Comparison of ENCODE assay signal across 14 cellular contexts in the genomic region with DNA sequence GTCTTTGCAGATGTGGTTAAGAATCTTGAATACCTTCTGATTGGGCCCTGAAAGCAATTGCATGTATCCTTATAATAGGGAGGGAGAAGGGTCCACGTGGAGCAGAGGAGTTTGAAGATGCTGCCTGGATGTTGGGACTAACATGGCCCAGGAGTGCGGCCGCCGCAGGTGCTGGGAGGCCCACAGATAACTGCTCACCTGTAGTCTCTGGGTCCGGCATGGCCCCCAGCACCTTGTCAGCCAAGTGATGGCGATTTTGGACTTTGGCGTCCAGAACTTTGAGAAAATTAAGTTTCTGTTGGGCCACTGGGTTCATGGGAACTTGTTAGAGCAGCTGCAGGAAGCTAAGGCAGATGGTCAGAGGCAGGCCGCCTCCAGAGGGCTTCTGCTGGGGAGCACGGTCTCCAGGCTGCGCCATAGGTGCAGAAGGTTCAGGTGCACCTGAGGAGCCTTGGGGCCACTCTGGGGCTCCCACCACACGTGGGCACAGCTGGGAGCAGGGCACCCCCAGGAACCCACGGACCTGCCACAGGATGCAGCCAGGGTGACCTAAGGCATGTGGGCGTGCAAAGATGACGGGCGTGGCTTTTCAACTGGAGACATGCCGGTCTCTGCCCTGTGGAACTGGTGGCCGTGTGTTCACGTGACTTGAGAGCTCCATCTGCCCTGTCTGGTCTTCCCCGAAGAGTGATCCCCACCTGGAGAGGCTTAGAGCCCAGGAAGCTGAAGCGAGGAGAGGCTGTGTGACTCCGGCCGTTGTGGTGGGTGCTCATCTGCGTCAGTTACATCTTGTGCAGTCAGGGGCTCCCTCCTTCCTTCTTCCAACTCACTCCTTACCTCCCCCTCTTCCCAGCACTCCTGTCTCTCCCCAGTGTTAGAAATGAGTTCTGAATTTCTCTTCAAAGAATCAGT.
DNase-seq lines count a peak whose midpoint lies in the region; TF ChIP-seq lines count a peak whose summit lies in the region.
"Had no signal": no experiment of that assay in that cellular context is flagged by ENCODE, and none has a peak within 500 bp of the region (broad histone marks: within the 10 kb centered on the region; RNA-seq: fewer than 3 reads in every experiment).

No MANE protein-coding gene starts in this region.

- DNase-seq in islet precursor cell (peak; percentile 34), sigmoid colon (peak; percentile 52), putamen (ENCODE audit: low spot score) (no peak), colonic mucosa (no peak), NCI-H146 treated with DMSO at 0.1 percent for 48 hours (lab: John Stamatoyannopoulos, UW; ENCODE audit: unreplicated experiment) (no peak)
- no peak for DNase-seq in stimulated activated CD4-positive, alpha-beta T cell treated with anti-CD3 and anti-CD28 coated beads, Interleukin-2, amount 100 ng/mL, for 48 hours
- DNase-seq: C1 segment of cervical spinal cord; Calu3; CD4-positive, alpha-beta T cell; DMS 273 treated with DMSO at 0.1 percent for 48 hours; GM23248 had no signal

- 86 to 90% methylated on average over 23 of the region's 23 CpGs for whole genome bisulfite sequencing in sigmoid colon, 2 donors

- TF ChIP-seq CTCF in sigmoid colon (IDR thresholded peaks at IDR 0.05): no peak
- no peak for TF ChIP-seq CTCF in colonic mucosa (IDR thresholded peaks at IDR 0.05)

- TF ChIP-seq EP300 in sigmoid colon (IDR thresholded peaks at IDR 0.05): no peak

- H3K36me3 ChIP-seq in sigmoid colon (peaks cover 0 to 15% (median 2%) of the 10 kb centered on the region in 4 donors), colonic mucosa (no peaks in the 10 kb centered on the region)

- H3K9ac ChIP-seq in colonic mucosa (ENCODE audit: low read depth in 2 of 2, low read length in 2 of 2): no peak overlapping the region
- H3K9ac ChIP-seq: GM23248 had no signal

- H3K27ac ChIP-seq in cingulate gyrus (ENCODE audit: low read depth, low read length): peak overlapping the region; percentile 25
- H3K27ac ChIP-seq in sigmoid colon: no peak overlapping the region
- H3K27ac ChIP-seq in colonic mucosa: no peak overlapping the region
- H3K27ac ChIP-seq: GM23248, HL-60 had no signal

- H3K27me3 ChIP-seq in sigmoid colon: no peaks in the 10 kb centered on the region
- no peaks in the 10 kb centered on the region for H3K27me3 ChIP-seq in colonic mucosa

- H3K4me1 ChIP-seq in sigmoid colon: peaks cover 0 to 6% (median 0%) of the 10 kb centered on the region in 4 donors
- H3K4me1 ChIP-seq in colonic mucosa: no peaks in the 10 kb centered on the region

- H3K9me3 ChIP-seq in sigmoid colon (no peaks in the 10 kb centered on the region), colonic mucosa (no peaks in the 10 kb centered on the region)

- no peak overlapping the region for H3K4me3 ChIP-seq in sigmoid colon
- H3K4me3 ChIP-seq in colonic mucosa: no peak overlapping the region
- H3K4me3 ChIP-seq: GM12878, GM23248 had no signal

- intact Hi-C loops in sigmoid colon (cut with DNase I): no loop called here
- intact Hi-C loops in colonic mucosa (cut with DNase I): no loop called here

- TF ChIP-seq POLR2A in sigmoid colon (IDR thresholded peaks at IDR 0.05): no peak

Comparison
In these comparisons a context has a peak if more than half of its experiments do, and no peak if none do; other contexts are left out.
1. DNase-seq: peak in islet precursor cell (single experiment) and sigmoid colon (single experiment); none in putamen (single experiment), colonic mucosa (single experiment), NCI-H146 treated with DMSO at 0.1 percent for 48 hours (single experiment) and stimulated activated CD4-positive, alpha-beta T cell treated with anti-CD3 and anti-CD28 coated beads, Interleukin-2, amount 100 ng/mL, for 48 hours (0 of 2).